Comparison of ENCODE assay signal across 10 cellular contexts in the genomic region with DNA sequence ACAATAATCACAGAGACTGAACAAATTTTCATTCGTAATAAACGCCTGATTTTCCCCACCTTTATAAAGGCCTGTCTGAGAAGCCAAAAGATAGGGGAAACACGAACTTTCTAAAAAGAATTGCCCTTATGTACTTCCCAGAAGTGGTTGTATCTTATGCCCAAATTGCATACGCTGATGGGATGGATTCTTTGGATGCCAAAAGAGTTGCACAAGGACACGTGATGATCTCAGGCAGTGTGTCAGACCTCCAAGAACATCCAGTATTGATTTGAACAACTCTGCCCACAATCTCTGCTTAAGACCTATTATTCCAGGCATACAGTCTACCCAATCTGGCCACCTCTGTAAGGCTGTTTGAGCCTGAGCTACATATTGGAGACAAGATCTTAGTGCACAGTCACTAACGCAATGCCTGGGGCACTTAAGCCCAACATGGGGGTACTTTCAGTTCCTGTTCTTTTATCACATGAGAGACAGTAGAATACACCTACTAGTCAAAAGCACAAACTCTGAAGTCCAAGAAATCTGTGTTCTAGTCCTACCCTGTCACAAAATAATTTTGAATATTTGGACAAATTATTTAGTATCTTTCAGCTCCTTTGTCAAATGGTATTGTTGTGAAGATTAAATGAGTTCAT. TPM values are rescaled to one million over a fixed set of nuclear protein-coding genes. Genes with fewer than 3 reads are reported as not detected.
DNase-seq lines count a peak whose midpoint lies in the region; ATAC-seq, FAIRE-seq and TF ChIP-seq lines count a peak whose summit lies in the region.
"Had no signal": no experiment of that assay in that cellular context is flagged by ENCODE, and none has a peak within 500 bp of the region (broad histone marks: within the 10 kb centered on the region; RNA-seq: fewer than 3 reads in every experiment).

No MANE protein-coding gene starts in this region.

- no peak for TF ChIP-seq EP300 in H1 (IDR thresholded peaks at IDR 0.05; ENCODE audit: borderline replicate concordance in 1 of 2, low read depth in 2 of 2, low read length in 2 of 2)

- H2BK15ac ChIP-seq in H1 (ENCODE audit: low read length): no peak overlapping the region

- 80% methylated on average over 6 of the region's 6 CpGs; no CpG with 5 or more reads in 1 of the 2 experiments for WGBS in H1 (ENCODE audit: extremely low coverage in 1 of 2, insufficient coverage in 1 of 2, insufficient read length in 1 of 2, insufficient replicate concordance in 2 of 2, low coverage in 1 of 2, low lambda C conversion rate in 2 of 2, missing lambda C conversion rate in 1 of 2), 2 experiments

- H4K5ac ChIP-seq in H1 (ENCODE audit: insufficient read length, low read depth, low read length): no peak overlapping the region

- peak overlapping the region; percentile 30 for H4K91ac ChIP-seq in H1 (replicated peaks; ENCODE audit: insufficient read length, low read length)

- TF ChIP-seq POLR2A in H1 (IDR thresholded peaks at IDR 0.05; ENCODE audit: control extremely low read depth in 1 of 2, low read depth in 2 of 2, low read length in 2 of 2): no peak

- no peaks in the 10 kb centered on the region for H3K9me3 ChIP-seq in H1 (ENCODE audit: insufficient read depth in 2 of 2, low read depth in 1 of 2, low read length in 1 of 2)

- peaks cover 0 to 1% (median 0%) of the 10 kb centered on the region in 4 experiments; a peak in 2 of 7 replicates for H3K27me3 ChIP-seq in H1 (replicated peaks in 1 of 4; ENCODE audit: control insufficient read depth in 3 of 4, extremely low read depth in 1 of 4, insufficient read depth in 3 of 4, low read length in 3 of 4)
- H3K27me3 ChIP-seq: dorsolateral prefrontal cortex had no signal

- CTCF ChIA-PET in H1 (lab: Charles Lee; ENCODE audit: partially characterized antibody): interaction anchor here (0.6 to 8.0 kb wide), 29 partner anchors 8 to 479 kb away, joined by 3 to 106 read pairs (median 5); a partner anchor contains a TSS

- no peaks in the 10 kb centered on the region for H3K36me3 ChIP-seq in H1 (ENCODE audit: control insufficient read depth in 2 of 4, insufficient read depth in 4 of 4, low read length in 3 of 4)

- no peak overlapping the region for H2AFZ ChIP-seq in H1 (ENCODE audit: low read length)

- no peak overlapping the region for H2AK5ac ChIP-seq in H1 (ENCODE audit: low read depth, low read length)

- H2BK120ac ChIP-seq in H1 (replicated peaks; ENCODE audit: low read depth, low read length): peak overlapping the region; percentile 24

- POLR2A ChIA-PET in H1 (lab: Charles Lee; ENCODE audit: partially characterized antibody): interaction anchor here (0.8 to 2.8 kb wide), 6 partner anchors 10 to 208 kb away, joined by 3 to 24 read pairs (median 6); a partner anchor contains a TSS

- no peaks in the 10 kb centered on the region for H3K79me2 ChIP-seq in H1 (ENCODE audit: control insufficient read depth in 1 of 2, insufficient read depth in 2 of 2, low read length in 2 of 2)

- TF ChIP-seq CTCF in AG09319 (IDR thresholded peaks at IDR 0.05; ENCODE audit: low read depth, low read length): no peak
- no peak for TF ChIP-seq CTCF in H1 (IDR thresholded peaks at IDR 0.05; ENCODE audit: control extremely low read depth in 1 of 3, insufficient read depth in 1 of 3, low read depth in 1 of 3, low read length in 3 of 3)

- 0 out of 7 replicates have a peak, but pooled peaks cover 0 to 2% (median 0%) of the 10 kb centered on the region in 4 experiments for H3K4me1 ChIP-seq in H1 (replicated peaks in 1 of 4; ENCODE audit: control insufficient read depth in 3 of 4, insufficient read depth in 4 of 4, low read length in 3 of 4)

- no peak overlapping the region for H3K56ac ChIP-seq in H1 (replicated peaks; ENCODE audit: insufficient read length, low read depth, low read length)

- ATAC-seq in GM21423 (IDR thresholded peaks at IDR 0.05; ENCODE audit: unreplicated experiment): peak; percentile 61
- peak; percentile 50 for ATAC-seq in HG03565 (IDR thresholded peaks at IDR 0.05; ENCODE audit: unreplicated experiment)

- H3K18ac ChIP-seq in H1 (ENCODE audit: extremely low read depth, low read length): no peak overlapping the region

- H4K8ac ChIP-seq in H1 (ENCODE audit: extremely low read depth, insufficient read depth, low read length): no peak overlapping the region

- no peak overlapping the region for H2BK20ac ChIP-seq in H1 (ENCODE audit: low read length)

- no peaks in the 10 kb centered on the region; the same call in 1 of the 2 replicates for H3K23me2 ChIP-seq in H1 (ENCODE audit: low read depth, low read length)

- H3K23ac ChIP-seq in H1 (ENCODE audit: insufficient read length): no peak overlapping the region

- no peak overlapping the region for H3K27ac ChIP-seq in H1 (ENCODE audit: low read depth, low read length)
- H3K27ac ChIP-seq: RWPE1 had no signal

- H3K9ac ChIP-seq in H1 (replicated peaks in 1 of 4; ENCODE audit: extremely low read depth in 1 of 4, low read depth in 3 of 4, low read length in 3 of 4): no peak overlapping the region

- no peak overlapping the region for H3K4me3 ChIP-seq in H1 (ENCODE audit: extremely low read depth in 1 of 4, insufficient read depth in 2 of 4, low read depth in 3 of 4, low read length in 4 of 4)
- H3K4me3 ChIP-seq: dorsolateral prefrontal cortex had no signal

- DNase-seq in AG09319 (ENCODE audit: extremely low read depth, low read depth) (peak; percentile 38), H1 (ENCODE audit: low read depth in 1 of 2, low spot score in 2 of 2) (no peak), DMS 273 (lab: John Stamatoyannopoulos, UW; ENCODE audit: unreplicated experiment) (no peak), SHP77 treated with DMSO at 0.1 percent for 48 hours (lab: John Stamatoyannopoulos, UW) (no peak), GOT3 (lab: John Stamatoyannopoulos, UW) (no peak), NCI-H2171 treated with DMSO at 0.1 percent for 48 hours (lab: John Stamatoyannopoulos, UW) (no peak)
- DNase-seq: dorsolateral prefrontal cortex had no signal

- TF ChIP-seq RAD21 in H1 (IDR thresholded peaks at IDR 0.05 in 1 of 2, conservative IDR thresholded peaks at IDR 0.05 in 1 of 2; ENCODE audit: low read depth in 2 of 2, low read length in 2 of 2): no peak

- no peak overlapping the region for H3K4me2 ChIP-seq in H1 (ENCODE audit: insufficient read depth in 1 of 2, low read depth in 2 of 2, low read length in 2 of 2)

- no peak overlapping the region for H3K14ac ChIP-seq in H1 (ENCODE audit: insufficient read length)

- no peak for FAIRE-seq in H1 (lab: Jason Lieb, UNC)

- no peak overlapping the region for H3K4ac ChIP-seq in H1 (replicated peaks; ENCODE audit: insufficient read length, low read depth, low read length)

- H4K20me1 ChIP-seq in H1 (replicated peaks in 1 of 2; ENCODE audit: control insufficient read depth in 1 of 2, insufficient read depth in 2 of 2, low read length in 2 of 2): no peaks in the 10 kb centered on the region

- no peaks in the 10 kb centered on the region; the same call in 1 of the 2 replicates for H3K79me1 ChIP-seq in H1 (ENCODE audit: low read depth, low read length)

- no peak overlapping the region for H2BK5ac ChIP-seq in H1 (ENCODE audit: low read depth, low read length)

- H2BK12ac ChIP-seq in H1 (ENCODE audit: low read depth, low read length): no peak overlapping the region

TF ChIP-seq in H1, 55 proteins besides CTCF, POLR2A, EP300 and RAD21:
- no peak for TF ChIP-seq SRF (IDR thresholded peaks at IDR 0.05; ENCODE audit: low read depth, low read length)
- no peak for TF ChIP-seq SIRT6 (IDR thresholded peaks at IDR 0.05; ENCODE audit: low read length)
- no peak for TF ChIP-seq CEBPB (IDR thresholded peaks at IDR 0.05; ENCODE audit: low read depth, low read length)
- TF ChIP-seq SUZ12 (IDR thresholded peaks at IDR 0.05; ENCODE audit: low read length): no peak
- no peak for TF ChIP-seq TAF1 (IDR thresholded peaks at IDR 0.05; ENCODE audit: low read depth, low read length)
- TF ChIP-seq, protein P1, sequence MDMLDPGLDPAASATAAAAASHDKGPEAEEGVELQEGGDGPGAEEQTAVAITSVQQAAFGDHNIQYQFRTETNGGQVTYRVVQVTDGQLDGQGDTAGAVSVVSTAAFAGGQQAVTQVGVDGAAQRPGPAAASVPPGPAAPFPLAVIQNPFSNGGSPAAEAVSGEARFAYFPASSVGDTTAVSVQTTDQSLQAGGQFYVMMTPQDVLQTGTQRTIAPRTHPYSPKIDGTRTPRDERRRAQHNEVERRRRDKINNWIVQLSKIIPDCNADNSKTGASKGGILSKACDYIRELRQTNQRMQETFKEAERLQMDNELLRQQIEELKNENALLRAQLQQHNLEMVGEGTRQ (IDR thresholded peaks at IDR 0.05; ENCODE audit: low read length): no peak
- TF ChIP-seq YY1 (IDR thresholded peaks at IDR 0.05; ENCODE audit: low read depth, low read length): no peak
- no peak for TF ChIP-seq KDM1A (IDR thresholded peaks at IDR 0.05; ENCODE audit: borderline replicate concordance, low read length)
- TF ChIP-seq SP2 (IDR thresholded peaks at IDR 0.05; ENCODE audit: low read length): no peak
- TF ChIP-seq EZH2 (IDR thresholded peaks at IDR 0.05; ENCODE audit: low read depth, low read length, severe bottlenecking): no peak
- TF ChIP-seq BCL11A (IDR thresholded peaks at IDR 0.05; ENCODE audit: low read depth in 2 of 2, low read length in 2 of 2): no peak
TF ChIP-seq in H1: peak in this region for 0.

RNA-seq across cellular contexts. Expression of a gene that starts 38.9 kb away (rescaled TPM):
- not detected in 2 replicates for total RNA-seq in H1 (2021; fragmentation: NEBNext Ultra II Directional; extraction: Animal tissue kit (Norgen Biotek cat#: 25700))
- polyA plus RNA-seq in H1 (2011; rRNA removed): not detected in 2 replicates
- not detected for polyA plus RNA-seq in H1 (2011; cell fraction: cytosol; rRNA removed)
- not detected for polyA plus RNA-seq in H1 (2011; cell fraction: nucleus; rRNA removed)
- polyA plus RNA-seq in H1 (2012, experiment 1 of 2): not detected in 4 replicates
- not detected for polyA plus RNA-seq in H1 (2012, experiment 2 of 2)
- polyA plus RNA-seq in H1 (2013, experiment 1 of 2): not detected
- polyA plus RNA-seq in H1 (2013, experiment 2 of 2): not detected
- polyA minus RNA-seq in H1 (2011; rRNA and poly(A)+ RNA removed): 0.41 TPM in 1 of 2 replicates, not detected in the other
- polyA minus RNA-seq in H1 (2011; cell fraction: cytosol; rRNA and poly(A)+ RNA removed): not detected
- polyA minus RNA-seq in H1 (2011; cell fraction: nucleus; rRNA and poly(A)+ RNA removed): not detected
- total RNA-seq: dorsolateral prefrontal cortex had no signal

RNA-seq across cellular contexts. Expression of a gene that starts 49.3 kb away (rescaled TPM):
- not detected in 2 replicates for total RNA-seq in H1 (2021; fragmentation: NEBNext Ultra II Directional; extraction: Animal tissue kit (Norgen Biotek cat#: 25700))
- not detected in 2 replicates for polyA plus RNA-seq in H1 (2011; rRNA removed)
- not detected for polyA plus RNA-seq in H1 (2011; cell fraction: cytosol; rRNA removed)
- 0.04 TPM for polyA plus RNA-seq in H1 (2011; cell fraction: nucleus; rRNA removed)
- 0.12 to 0.17 TPM in 2 of 4 replicates, not detected in the others for polyA plus RNA-seq in H1 (2012, experiment 1 of 2)
- polyA plus RNA-seq in H1 (2012, experiment 2 of 2): not detected
- polyA plus RNA-seq in H1 (2013, experiment 1 of 2): not detected
- not detected for polyA plus RNA-seq in H1 (2013, experiment 2 of 2)
- 0.27 TPM in 1 of 2 replicates, not detected in the other for polyA minus RNA-seq in H1 (2011; rRNA and poly(A)+ RNA removed)
- not detected for polyA minus RNA-seq in H1 (2011; cell fraction: cytosol; rRNA and poly(A)+ RNA removed)
- not detected for polyA minus RNA-seq in H1 (2011; cell fraction: nucleus; rRNA and poly(A)+ RNA removed)
- total RNA-seq: dorsolateral prefrontal cortex had no signal
